ENCODE assay signal across 1 cellular context in the genomic region with DNA sequence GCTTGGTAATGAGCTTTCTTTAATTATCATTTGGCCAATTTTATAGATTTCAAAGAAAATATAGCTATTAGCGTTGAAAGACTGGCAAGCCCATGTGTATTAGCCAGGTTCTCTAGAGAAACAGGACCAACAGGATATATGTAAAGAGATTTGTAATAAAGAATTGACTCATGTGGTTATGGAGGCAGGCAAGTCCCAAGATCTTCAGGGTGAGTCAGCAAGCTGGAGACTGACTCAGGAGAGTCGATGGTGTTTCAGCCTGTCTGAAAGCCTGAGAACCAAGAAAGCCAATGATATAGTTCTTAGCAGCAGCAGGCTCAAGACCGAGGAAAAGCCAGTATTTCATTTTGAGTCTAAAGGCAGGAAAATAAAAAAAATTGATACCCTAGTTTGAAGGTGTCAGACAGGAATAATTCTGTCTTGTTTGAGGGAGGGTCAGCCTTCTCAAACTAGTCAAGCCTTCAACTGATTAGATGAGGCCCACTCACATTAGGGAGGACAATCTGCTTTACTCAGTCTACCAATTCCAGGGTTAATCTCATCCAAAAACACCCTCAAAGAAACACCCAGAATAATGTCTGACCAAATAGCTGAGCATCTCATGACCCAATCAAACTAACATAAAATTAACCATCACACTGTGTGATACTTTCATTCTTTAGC.
TF ChIP-seq lines count a peak whose summit lies in the region.

No MANE protein-coding gene starts in this region.

TF ChIP-seq in H1, 55 proteins besides CTCF, POLR2A, EP300 and RAD21 (continued from another document):
- no peak for TF ChIP-seq GTF2F1 (IDR thresholded peaks at IDR 0.05; ENCODE audit: borderline replicate concordance, low read depth, low read length)
- TF ChIP-seq CREB1 (IDR thresholded peaks at IDR 0.05), result no peak
- no peak for TF ChIP-seq TAF7 (optimal IDR thresholded peaks at IDR 0.05; ENCODE audit: borderline replicate concordance, low read depth, low read length)
- TF ChIP-seq SUZ12 (IDR thresholded peaks at IDR 0.05; ENCODE audit: low read length), result no peak
- TF ChIP-seq POLR2AphosphoS5 (IDR thresholded peaks at IDR 0.05; ENCODE audit: low read depth, low read length), result no peak
- no peak for TF ChIP-seq FOSL1 (IDR thresholded peaks at IDR 0.05; ENCODE audit: insufficient read depth, low read depth, low read length)
